In genomic region chr14:77111021-77111420, GRCh38 we compare ENCODE assay signal across 12 cellular contexts. TPM values are rescaled to one million over a fixed set of nuclear protein-coding genes. Genes with fewer than 3 reads are reported as not detected.
DNase-seq lines count a peak whose midpoint lies in the region; ATAC-seq, FAIRE-seq and TF ChIP-seq lines count a peak whose summit lies in the region.
"Had no signal": no experiment of that assay in that cellular context is flagged by ENCODE, and none has a peak within 500 bp of the region (broad histone marks: within the 10 kb centered on the region; RNA-seq: fewer than 3 reads in every experiment).

No MANE protein-coding gene starts in this region.

- no peaks in the 10 kb centered on the region for H3K27me3 ChIP-seq in GM23338 (ENCODE audit: insufficient read depth)
- H3K27me3 ChIP-seq: BLaER1 had no signal

- H3F3A ChIP-seq in GM23338 (replicated peaks; ENCODE audit: low read depth) = peaks cover 11% of the 10 kb centered on the region; the same call in 1 of the 2 replicates

- TF ChIP-seq CTCF in GM23338 (conservative IDR thresholded peaks at IDR 0.05; ENCODE audit: low read depth in 2 of 2) (no peak), coronary artery (IDR thresholded peaks at IDR 0.05) (no peak), GM13977 (IDR thresholded peaks at IDR 0.05; ENCODE audit: extremely low read depth, insufficient read depth, missing control alignments) (no peak)

- no peak overlapping the region for H2AFZ ChIP-seq in GM23338

- H3K36me3 Mint-ChIP-seq in GM23338 (ENCODE audit: low read depth) = peaks cover 61% of the 10 kb centered on the region

- peaks cover 54% of the 10 kb centered on the region for H3K4me1 Mint-ChIP-seq in GM23338
- H3K4me1 Mint-ChIP-seq: activated naive CD8-positive, alpha-beta T cell treated with anti-CD3 and anti-CD28 coated beads, Interleukin-2, amount 50 U/mL, for 24 hours; immature natural killer cell had no signal

- intact Hi-C loops in sciatic nerve (cut with DNase I) = no loop called here

- H3K27ac ChIP-seq in GM23338 (ENCODE audit: low read depth) = peak overlapping the region; percentile 96
- peak overlapping the region; percentile 43 to 66 for H3K27ac ChIP-seq in coronary artery
- H3K27ac ChIP-seq: BLaER1 had no signal

- H3K4me3 Mint-ChIP-seq in GM23338 = peak overlapping the region; percentile 54
- H3K4me3 Mint-ChIP-seq: activated naive CD8-positive, alpha-beta T cell treated with anti-CD3 and anti-CD28 coated beads, Interleukin-2, amount 50 U/mL, for 24 hours; immature natural killer cell had no signal

- peak; percentile 97 for ATAC-seq in GM23338
- peak; percentile 87 for ATAC-seq in sciatic nerve
- no peak for ATAC-seq in HG03460 (IDR thresholded peaks at IDR 0.05; ENCODE audit: unreplicated experiment)
- ATAC-seq: activated naive CD8-positive, alpha-beta T cell treated with anti-CD3 and anti-CD28 coated beads, Interleukin-2, amount 50 U/mL, for 24 hours had no signal

- H4K20me1 ChIP-seq in GM23338 (replicated peaks; ENCODE audit: insufficient read depth) = no peaks in the 10 kb centered on the region

- H3K4me2 ChIP-seq in GM23338 = peak overlapping the region; percentile 57; the same call in 1 of the 2 replicates
- H3K4me2 ChIP-seq: BLaER1 had no signal

- peak; percentile 92 for DNase-seq in GM23338 (ENCODE audit: low spot score)
- no peak for DNase-seq in coronary artery (ENCODE audit: low spot score)
- peak; percentile 81 for DNase-seq in iPS-NIHi11 (ENCODE audit: low spot score)
- DNase-seq in sciatic nerve (ENCODE audit: low spot score) = no peak
- DNase-seq in GM13977 (ENCODE audit: low spot score) = no peak
- no peak for DNase-seq in GM19239 (ENCODE audit: insufficient read length, low spot score)
- DNase-seq in NCI-H2171 (lab: John Stamatoyannopoulos, UW) = no peak
- DNase-seq: activated naive CD8-positive, alpha-beta T cell treated with anti-CD3 and anti-CD28 coated beads, Interleukin-2, amount 50 U/mL, for 24 hours; immature natural killer cell; NCI-H1105 treated with DMSO at 0.1 percent for 48 hours had no signal

- peaks cover 19% of the 10 kb centered on the region for H3K36me3 ChIP-seq in GM23338 (ENCODE audit: insufficient read depth)

- H3K9me3 Mint-ChIP-seq in GM23338 = no peaks in the 10 kb centered on the region
- H3K9me3 Mint-ChIP-seq: activated naive CD8-positive, alpha-beta T cell treated with anti-CD3 and anti-CD28 coated beads, Interleukin-2, amount 50 U/mL, for 24 hours; immature natural killer cell had no signal

- peaks cover 13% of the 10 kb centered on the region for H3K79me2 ChIP-seq in GM23338 (replicated peaks; ENCODE audit: insufficient read depth)

- no peaks in the 10 kb centered on the region for H3K9me2 ChIP-seq in GM23338 (ENCODE audit: insufficient read depth)

- H3K27ac Mint-ChIP-seq in GM23338 = peak overlapping the region; percentile 98
- H3K27ac Mint-ChIP-seq: activated naive CD8-positive, alpha-beta T cell treated with anti-CD3 and anti-CD28 coated beads, Interleukin-2, amount 50 U/mL, for 24 hours; immature natural killer cell had no signal

- FAIRE-seq in GM19239 (lab: Jason Lieb, UNC) = no peak

- in situ Hi-C loops in GM13977 (cut with MboI; ENCODE audit: low pct_unique_long_range_greater_than_20kb, low sequenced_read_pairs, unreplicated experiment) = no loop called here

- H3K4me1 ChIP-seq in GM23338 (ENCODE audit: insufficient read depth) = peaks cover 31% of the 10 kb centered on the region
- H3K4me1 ChIP-seq: BLaER1 had no signal

- H3K4me3 ChIP-seq in GM23338 (peak overlapping the region; percentile 17), coronary artery (peak overlapping the region; percentile 12)
- H3K4me3 ChIP-seq: BLaER1 had no signal

- H3K27me3 Mint-ChIP-seq in GM23338 (ENCODE audit: insufficient read depth, low read depth, poor library complexity) = peaks cover 2% of the 10 kb centered on the region
- H3K27me3 Mint-ChIP-seq: activated naive CD8-positive, alpha-beta T cell treated with anti-CD3 and anti-CD28 coated beads, Interleukin-2, amount 50 U/mL, for 24 hours had no signal

TF ChIP-seq in GM23338, 12 proteins besides CTCF, POLR2A, EP300 and RAD21:
- TF ChIP-seq CREB1 (CRISPR knock-in tag; IDR thresholded peaks at IDR 0.05; ENCODE audit: low read depth) = peak; percentile 46; the same call in 1 of the 2 replicates
- no peak for TF ChIP-seq NANOG (IDR thresholded peaks at IDR 0.05; ENCODE audit: borderline replicate concordance)
- peak; percentile 51 for TF ChIP-seq ETS1 (IDR thresholded peaks at IDR 0.05)
- TF ChIP-seq ZNF462 (CRISPR knock-in tag; IDR thresholded peaks at IDR 0.05) = peak; percentile 87

RNA-seq across cellular contexts. Expression of gene CIPC, which starts 13.0 kb away (rescaled TPM):
- 33.7 and 36.9 TPM in 2 replicates for total RNA-seq in GM23338 (2014; rRNA removed; shearing (Covaris generic))
- polyA plus RNA-seq in GM23338 (2016; fragmentation: Nextera tagmentation; extraction: Ambion mirVana) = 7.3 and 8.1 TPM in 2 replicates
- total RNA-seq in sciatic nerve = 39.5 TPM

RNA-seq across cellular contexts. Expression of gene ZDHHC22, which starts 30.6 kb away (rescaled TPM):
- total RNA-seq in GM23338 (2014; rRNA removed; shearing (Covaris generic)) = 29.3 and 32.1 TPM in 2 replicates
- polyA plus RNA-seq in GM23338 (2016; fragmentation: Nextera tagmentation; extraction: Ambion mirVana) = 14.7 and 17.6 TPM in 2 replicates
- not detected for total RNA-seq in sciatic nerve
- polyA plus RNA-seq: immature natural killer cell had no signal

Comparison
In these comparisons a context has a peak if more than half of its experiments do, and no peak if none do; other contexts are left out.
1. DNase-seq: peak in GM23338 (single experiment) and iPS-NIHi11 (single experiment); none in coronary artery (single experiment), sciatic nerve (single experiment), GM13977 (single experiment), GM19239 (single experiment) and NCI-H2171 (single experiment).
2. RNA of gene ZDHHC22, which starts 30.6 kb away (total RNA-seq): 29.3 to 32.1 TPM in GM23338; not detected in sciatic nerve (single experiment); every median in the first group is over 10 times any median in the second.